In genomic region chr7:128059143-128059975, GRCh38 we compare ENCODE assay signal across 19 cellular contexts. TPM values are rescaled to one million over a fixed set of nuclear protein-coding genes. Genes with fewer than 3 reads are reported as not detected.
DNase-seq lines count a peak whose midpoint lies in the region; ATAC-seq and TF ChIP-seq lines count a peak whose summit lies in the region.
"Had no signal": no experiment of that assay in that cellular context is flagged by ENCODE, and none has a peak within 500 bp of the region (broad histone marks: within the 10 kb centered on the region; RNA-seq: fewer than 3 reads in every experiment).

No MANE protein-coding gene starts in this region.

- no peaks in the 10 kb centered on the region for H3K9me3 Mint-ChIP-seq in CD4-positive, alpha-beta T cell
- no peaks in the 10 kb centered on the region for H3K9me3 Mint-ChIP-seq in activated naive CD4-positive, alpha-beta T cell treated with anti-CD3 and anti-CD28 coated beads, Interleukin-2, amount 50 U/mL, for 24 hours
- H3K9me3 Mint-ChIP-seq: HFFc6 had no signal

- DNase-seq in CD4-positive, alpha-beta T cell: peak in 2 of 10 experiments; percentile 3 to 12
- DNase-seq in ELF-1 (ENCODE audit: low read depth, low spot score) (peak; percentile 62), mucosa of descending colon (no peak), DMS53 treated with DMSO at 0.1 percent for 48 hours (lab: John Stamatoyannopoulos, UW; ENCODE audit: unreplicated experiment) (no peak), GM19238 (ENCODE audit: insufficient read length, low spot score) (no peak)
- DNase-seq: activated CD8-positive, alpha-beta memory T cell treated with anti-CD3 and anti-CD28 coated beads, Interleukin-2, amount 50 U/mL, for 48 hours; body of pancreas; HFFc6; hippocampal formation; NCI-H1436; NCI-H446 treated with DMSO at 0.1 percent for 48 hours; stimulated activated naive CD4-positive, alpha-beta T cell treated with Interleukin-2 at 50 U/mL for 16 hours had no signal

- H3K9me3 ChIP-seq in CD4-positive, alpha-beta T cell (ENCODE audit: control insufficient read depth, low read length): no peaks in the 10 kb centered on the region
- no peaks in the 10 kb centered on the region for H3K9me3 ChIP-seq in mucosa of descending colon
- H3K9me3 ChIP-seq: body of pancreas had no signal

- TF ChIP-seq CTCF in CD4-positive, alpha-beta T cell (IDR thresholded peaks at IDR 0.05): no peak
- no peak for TF ChIP-seq CTCF in mucosa of descending colon (IDR thresholded peaks at IDR 0.05)

- peak; percentile 87 for ATAC-seq in CD4-positive, alpha-beta T cell (ENCODE audit: poor library complexity)
- ATAC-seq in mucosa of descending colon: peak; percentile 42
- ATAC-seq in GM18502 (IDR thresholded peaks at IDR 0.05; ENCODE audit: poor library complexity, unreplicated experiment): no peak
- ATAC-seq: body of pancreas had no signal

- H3K4me3 ChIP-seq in mucosa of descending colon: no peak overlapping the region
- H3K4me3 ChIP-seq: body of pancreas, SK-N-MC, smooth muscle cell had no signal

- H3K27ac ChIP-seq in CD4-positive, alpha-beta T cell (ENCODE audit: low read depth, low read length): no peak overlapping the region
- H3K27ac ChIP-seq: body of pancreas, C4-2B, KMS-11, parathyroid adenoma, SK-N-MC had no signal

- POLR2A ChIA-PET in CD4-positive, alpha-beta T cell (lab: Charles Lee): interaction anchor here (1.0 to 2.8 kb wide), 7 partner anchors 9 to 50 kb away, joined by 3 to 14 read pairs (median 4); no protein-coding TSS in a partner anchor

- H3K27ac Mint-ChIP-seq in CD4-positive, alpha-beta T cell: peak overlapping the region; percentile 50
- H3K27ac Mint-ChIP-seq in activated naive CD4-positive, alpha-beta T cell treated with anti-CD3 and anti-CD28 coated beads, Interleukin-2, amount 50 U/mL, for 24 hours: peak overlapping the region; percentile 74
- H3K27ac Mint-ChIP-seq: HFFc6 had no signal

- H3K27me3 ChIP-seq in CD4-positive, alpha-beta T cell (ENCODE audit: control insufficient read depth, insufficient read depth, low read length): no peaks in the 10 kb centered on the region
- H3K27me3 ChIP-seq: body of pancreas had no signal

- H3K4me1 Mint-ChIP-seq in CD4-positive, alpha-beta T cell (ENCODE audit: low read depth): peaks cover 73% of the 10 kb centered on the region
- H3K4me1 Mint-ChIP-seq in activated naive CD4-positive, alpha-beta T cell treated with anti-CD3 and anti-CD28 coated beads, Interleukin-2, amount 50 U/mL, for 24 hours: peaks cover 70% of the 10 kb centered on the region

- intact Hi-C loops in CD4-positive, alpha-beta T cell (cut with DNase I, micrococcal nuclease): loop anchor here (5.0 kb wide), 1 partner anchor 48 kb away; no protein-coding TSS in a partner anchor
- intact Hi-C loops in mucosa of descending colon (cut with DNase I, micrococcal nuclease): no loop called here

- no peaks in the 10 kb centered on the region for H3K36me3 ChIP-seq in mucosa of descending colon (ENCODE audit: low read depth)

- H3K27me3 Mint-ChIP-seq in CD4-positive, alpha-beta T cell: no peaks in the 10 kb centered on the region
- H3K27me3 Mint-ChIP-seq in activated naive CD4-positive, alpha-beta T cell treated with anti-CD3 and anti-CD28 coated beads, Interleukin-2, amount 50 U/mL, for 24 hours: no peaks in the 10 kb centered on the region

- H3K4me1 ChIP-seq in mucosa of descending colon (ENCODE audit: low read depth): no peaks in the 10 kb centered on the region
- H3K4me1 ChIP-seq: body of pancreas, parathyroid adenoma had no signal

- peak overlapping the region; percentile 36 for H3K4me3 Mint-ChIP-seq in CD4-positive, alpha-beta T cell
- H3K4me3 Mint-ChIP-seq in activated naive CD4-positive, alpha-beta T cell treated with anti-CD3 and anti-CD28 coated beads, Interleukin-2, amount 50 U/mL, for 24 hours: peak overlapping the region; percentile 28
- H3K4me3 Mint-ChIP-seq: HFFc6 had no signal

- no peaks in the 10 kb centered on the region for H3K36me3 Mint-ChIP-seq in CD4-positive, alpha-beta T cell (ENCODE audit: low read depth)
- H3K36me3 Mint-ChIP-seq in activated naive CD4-positive, alpha-beta T cell treated with anti-CD3 and anti-CD28 coated beads, Interleukin-2, amount 50 U/mL, for 24 hours: peaks cover 5% of the 10 kb centered on the region

- CTCF ChIA-PET in CD4-positive, alpha-beta T cell (lab: Charles Lee): no interaction called here

RNA-seq across cellular contexts. Expression of gene LRRC4, which starts 28.1 kb away (rescaled TPM):
- total RNA-seq in CD4-positive, alpha-beta T cell: 1 to 10 TPM; 1.1 to 1.6 TPM
- total RNA-seq in mucosa of descending colon: 1 to 10 TPM in 2 of 3 donors, under 1 TPM in 1; 0.26 to 7.6 (median 1.1) TPM
- total RNA-seq: smooth muscle cell had no signal

Comparison
In these comparisons a context has a peak if more than half of its experiments do, and no peak if none do; other contexts are left out.
1. intact Hi-C loops: an anchor here in CD4-positive, alpha-beta T cell (5.0 kb wide); none called in mucosa of descending colon.